In genomic region chr15:52392008-52392687, GRCh38 we compare ENCODE assay signal across 15 cellular contexts.
DNase-seq lines count a peak whose midpoint lies in the region; ATAC-seq and TF ChIP-seq lines count a peak whose summit lies in the region.
"Had no signal": no experiment of that assay in that cellular context is flagged by ENCODE, and none has a peak within 500 bp of the region (broad histone marks: within the 10 kb centered on the region; RNA-seq: fewer than 3 reads in every experiment).

No MANE protein-coding gene starts in this region.

- H3K4me2 ChIP-seq in neural progenitor cell: no peak overlapping the region

- H3K79me2 ChIP-seq in neural progenitor cell (ENCODE audit: low read depth): no peaks in the 10 kb centered on the region

- H3K4me3 ChIP-seq in neural progenitor cell: no peak overlapping the region
- H3K4me3 ChIP-seq: thoracic aorta had no signal

- ATAC-seq in esophagus mucosa (peak; percentile 44), HG02571 (IDR thresholded peaks at IDR 0.05; ENCODE audit: unreplicated experiment) (no peak)
- ATAC-seq: activated CD8-positive, alpha-beta T cell treated with anti-CD3 and anti-CD28 coated beads for 36 hours; effector memory CD8-positive, alpha-beta T cell had no signal

- no peaks in the 10 kb centered on the region for H3K9me3 Mint-ChIP-seq in neural progenitor cell
- H3K9me3 Mint-ChIP-seq: activated CD8-positive, alpha-beta T cell treated with anti-CD3 and anti-CD28 coated beads for 36 hours; activated naive CD8-positive, alpha-beta T cell treated with anti-CD3 and anti-CD28 coated beads for 36 hours; effector memory CD8-positive, alpha-beta T cell had no signal

- DNase-seq in ELR (ENCODE audit: low read depth) (peak; percentile 77), NCI-H460 (ENCODE audit: extremely low read depth, low read depth) (peak; percentile 21), neural progenitor cell (ENCODE audit: low spot score) (no peak), amygdala (lab: John Stamatoyannopoulos, UW) (no peak), OCI-M1 (lab: John Stamatoyannopoulos, UW) (no peak)
- no peak for DNase-seq in activated CD4-positive, alpha-beta T cell treated with anti-CD3 and anti-CD28 coated beads, Interleukin-2, amount 50 U/mL, for 1 hour
- DNase-seq: activated CD8-positive, alpha-beta T cell treated with anti-CD3 and anti-CD28 coated beads for 36 hours; activated naive CD8-positive, alpha-beta T cell treated with anti-CD3 and anti-CD28 coated beads for 36 hours; DND-41; effector memory CD8-positive, alpha-beta T cell; NCI-H446; posterior cingulate gyrus had no signal

- H3K36me3 Mint-ChIP-seq in neural progenitor cell: peaks cover 18% of the 10 kb centered on the region

- no peaks in the 10 kb centered on the region for H3K27me3 ChIP-seq in neural progenitor cell

- H3K9ac ChIP-seq in neural progenitor cell: no peak overlapping the region

- H3K36me3 ChIP-seq in neural progenitor cell: no peaks in the 10 kb centered on the region

- H3K27ac Mint-ChIP-seq in neural progenitor cell: peak overlapping the region; percentile 23
- H3K27ac Mint-ChIP-seq: activated CD8-positive, alpha-beta T cell treated with anti-CD3 and anti-CD28 coated beads for 36 hours; activated naive CD8-positive, alpha-beta T cell treated with anti-CD3 and anti-CD28 coated beads for 36 hours had no signal

- H3K4me3 Mint-ChIP-seq in neural progenitor cell: no peak overlapping the region
- H3K4me3 Mint-ChIP-seq: activated CD8-positive, alpha-beta T cell treated with anti-CD3 and anti-CD28 coated beads for 36 hours; activated naive CD8-positive, alpha-beta T cell treated with anti-CD3 and anti-CD28 coated beads for 36 hours; effector memory CD8-positive, alpha-beta T cell had no signal

- no peaks in the 10 kb centered on the region for H3K9me3 ChIP-seq in neural progenitor cell (ENCODE audit: low read depth)
- H3K9me3 ChIP-seq: thoracic aorta had no signal

- H2AFZ ChIP-seq in neural progenitor cell (replicated peaks): no peak overlapping the region

- no peak overlapping the region for H3K27ac ChIP-seq in neural progenitor cell
- H3K27ac ChIP-seq: thoracic aorta had no signal

- no peak for TF ChIP-seq CTCF in neural progenitor cell (IDR thresholded peaks at IDR 0.05)

- H4K20me1 ChIP-seq in neural progenitor cell (ENCODE audit: low read depth): peaks cover 3% of the 10 kb centered on the region

- H3K4me1 Mint-ChIP-seq in neural progenitor cell: peaks cover 3% of the 10 kb centered on the region
- H3K4me1 Mint-ChIP-seq: activated naive CD8-positive, alpha-beta T cell treated with anti-CD3 and anti-CD28 coated beads for 36 hours had no signal

- no peaks in the 10 kb centered on the region for H3F3A ChIP-seq in neural progenitor cell (ENCODE audit: low read depth)

- H3K4me1 ChIP-seq in neural progenitor cell: peaks cover 8% of the 10 kb centered on the region

- peaks cover 2% of the 10 kb centered on the region for H3K27me3 Mint-ChIP-seq in neural progenitor cell (ENCODE audit: insufficient read depth, low read depth)
- H3K27me3 Mint-ChIP-seq: activated CD8-positive, alpha-beta T cell treated with anti-CD3 and anti-CD28 coated beads for 36 hours; activated naive CD8-positive, alpha-beta T cell treated with anti-CD3 and anti-CD28 coated beads for 36 hours; effector memory CD8-positive, alpha-beta T cell had no signal

Comparison
In these comparisons a context has a peak if more than half of its experiments do, and no peak if none do; other contexts are left out.
1. DNase-seq: peak in ELR (single experiment) and NCI-H460 (single experiment); none in neural progenitor cell (single experiment), amygdala (0 of 56), OCI-M1 (single experiment) and activated CD4-positive, alpha-beta T cell treated with anti-CD3 and anti-CD28 coated beads, Interleukin-2, amount 50 U/mL, for 1 hour (single experiment).